In genomic region chr13:73417012-73417615, GRCh38 we compare ENCODE assay signal across 1 cellular context.
TF ChIP-seq lines count a peak whose summit lies in the region.

No MANE protein-coding gene starts in this region.

TF ChIP-seq in SK-N-SH, 30 proteins besides CTCF, POLR2A, EP300 and RAD21 (continued from another document):
- TF ChIP-seq ZBTB33 (IDR thresholded peaks at IDR 0.05; ENCODE audit: borderline replicate concordance, low read depth) (no peak), SMC3 (IDR thresholded peaks at IDR 0.05; ENCODE audit: low read depth, low read length) (peak; percentile 43)
